ENCODE assay signal across 8 cellular contexts in genomic region chr12:96193725-96194571, GRCh38. TPM values are rescaled to one million over a fixed set of nuclear protein-coding genes. Genes with fewer than 3 reads are reported as not detected.
DNase-seq lines count a peak whose midpoint lies in the region; ATAC-seq, FAIRE-seq and TF ChIP-seq lines count a peak whose summit lies in the region.

Gene ELK3, plus strand, starts transcription at chr12:96194375.

- H3K27ac ChIP-seq in dorsolateral prefrontal cortex (peak within 1 kb of the TSS in 43 of 59 donors; percentile 2 to 77 (median 58)), HepG2 (ENCODE audit: extremely low read length, insufficient read depth, low read length) (no peak within 1 kb of the TSS)

- no peaks in the 10 kb centered on the region for H3K9me3 Mint-ChIP-seq in activated CD4-positive, alpha-beta T cell treated with anti-CD3 and anti-CD28 coated beads, Interleukin-2, amount 10 ng/mL, durations not matched to agents 24 days and 14 days

- peak; percentile 30 for ATAC-seq in HG02938 (IDR thresholded peaks at IDR 0.05; ENCODE audit: unreplicated experiment)
- ATAC-seq in HepG2, result peak; percentile 85

- peak within 1 kb of the TSS; percentile 97 for H2AFZ ChIP-seq in HepG2 (ENCODE audit: low read length)

- H3K4me1 ChIP-seq in HepG2 (ENCODE audit: insufficient read depth, low read length), result peaks cover 22% of the 10 kb centered on the region

- no TSS peak for BruUV-seq in HepG2 (replicated peaks; lab: Mats Ljungman, UMichigan)

- H3K4me3 ChIP-seq in dorsolateral prefrontal cortex (peak within 1 kb of the TSS; percentile 49 to 80 (median 68)), HepG2 (replicated peaks in 1 of 3; ENCODE audit: insufficient read depth in 1 of 3, low read depth in 2 of 3, low read length in 3 of 3) (peak within 1 kb of the TSS; percentile 82 to 88 (median 84))

- TF ChIP-seq POLR2A in HepG2 (IDR thresholded peaks at IDR 0.05; ENCODE audit: insufficient read depth in 1 of 2, low read depth in 2 of 2, low read length in 2 of 2), result 0 out of 4 replicates have a peak, but pooled peaks of 1 of the 2 experiments have one; percentile 32

- H3K27me3 ChIP-seq in dorsolateral prefrontal cortex (no peaks in the 10 kb centered on the region), HepG2 (ENCODE audit: control insufficient read depth in 1 of 2, insufficient read depth in 2 of 2, low read length in 2 of 2) (peaks cover 0 to 11% of the 10 kb centered on the region in 2 experiments; a peak in 3 of 5 replicates)

- H3K4me3 Mint-ChIP-seq in activated CD4-positive, alpha-beta T cell treated with anti-CD3 and anti-CD28 coated beads, Interleukin-2, amount 10 ng/mL, durations not matched to agents 24 days and 14 days, result peak within 1 kb of the TSS; percentile 94

- no peak for TF ChIP-seq CTCF in dorsolateral prefrontal cortex (IDR thresholded peaks at IDR 0.05 in 54 of 56, conservative IDR thresholded peaks at IDR 0.05 in 2 of 56; ENCODE audit: low read depth in 1 of 56, partially characterized antibody in 56 of 56)
- TF ChIP-seq CTCF in HepG2 (CRISPR knock-in tag; IDR thresholded peaks at IDR 0.05), result no peak

- 2% methylated on average over 30 of the region's 75 CpGs for WGBS in HepG2 (ENCODE audit: low lambda C conversion rate)

- no peaks in the 10 kb centered on the region for H3K79me2 ChIP-seq in HepG2 (ENCODE audit: insufficient read depth, low read length)

- H3K27ac Mint-ChIP-seq in activated CD4-positive, alpha-beta T cell treated with anti-CD3 and anti-CD28 coated beads, Interleukin-2, amount 10 ng/mL, durations not matched to agents 24 days and 14 days, result peak within 1 kb of the TSS; percentile 97

- TF ChIP-seq EP300 in HepG2 (IDR thresholded peaks at IDR 0.05; ENCODE audit: low read depth in 2 of 2, low read length in 2 of 2), result no peak
- TF ChIP-seq EP300 in HepG2 (CRISPR knock-in tag; IDR thresholded peaks at IDR 0.05; ENCODE audit: borderline replicate concordance), result no peak

- H3K9ac ChIP-seq in HepG2 (ENCODE audit: insufficient read depth, low read depth, low read length), result peak within 1 kb of the TSS; percentile 68

- in situ Hi-C loops in HepG2 (cut with HindIII; ENCODE audit: extremely low pct_ligation_motif_present, low pct_unique_long_range_greater_than_20kb), result no loop called here

- no peaks in the 10 kb centered on the region for H3K36me3 ChIP-seq in HepG2 (replicated peaks in 1 of 2; ENCODE audit: control insufficient read depth in 1 of 2, insufficient read depth in 2 of 2, low read length in 2 of 2)

- no peaks in the 10 kb centered on the region for H4K20me1 ChIP-seq in HepG2 (ENCODE audit: insufficient read depth, low read length)

- TF ChIP-seq RAD21 in HepG2 (CRISPR knock-in tag; IDR thresholded peaks at IDR 0.05), result no peak

- H3K4me1 Mint-ChIP-seq in activated CD4-positive, alpha-beta T cell treated with anti-CD3 and anti-CD28 coated beads, Interleukin-2, amount 10 ng/mL, durations not matched to agents 24 days and 14 days, result peaks cover 35% of the 10 kb centered on the region

- H3K4me2 ChIP-seq in HepG2 (ENCODE audit: low read depth, low read length), result peak within 1 kb of the TSS; percentile 75

- intact Hi-C loops in activated CD4-positive, alpha-beta T cell treated with anti-CD3 and anti-CD28 coated beads, Interleukin-2, amount 10 ng/mL, durations not matched to agents 24 days and 14 days (cut with micrococcal nuclease), result loop anchor here (2.0 to 10.0 kb wide), 3 partner anchors 205 to 711 kb away; partner anchors contain the start of genes NEDD1 and SNRPF
- intact Hi-C loops in dorsolateral prefrontal cortex (cut with DNase I), result no loop called here
- intact Hi-C loops in HepG2 (cut with micrococcal nuclease; ENCODE audit: unreplicated experiment), result no loop called here

- CTCF ChIA-PET in HepG2 (lab: Yijun Ruan, JAX; ENCODE audit: low intra/inter-chr PET ratio, low total read pairs), result no interaction called here

- H3K36me3 Mint-ChIP-seq in activated CD4-positive, alpha-beta T cell treated with anti-CD3 and anti-CD28 coated beads, Interleukin-2, amount 10 ng/mL, durations not matched to agents 24 days and 14 days (ENCODE audit: low read depth), result peaks cover 8% of the 10 kb centered on the region

- DNase-seq in NCI-H2227 (lab: John Stamatoyannopoulos, UW; ENCODE audit: unreplicated experiment), result peak; percentile 35
- no peak for DNase-seq in NCI-H2227 treated with DMSO at 0.1 percent for 48 hours (lab: John Stamatoyannopoulos, UW)
- peak; percentile 59 for DNase-seq in NCI-H226
- DNase-seq in activated CD4-positive, alpha-beta T cell treated with anti-CD3 and anti-CD28 coated beads, Interleukin-2, amount 10 ng/mL, durations not matched to agents 24 days and 14 days, result peak; percentile 88
- peak in 5 of 10 donors; percentile 19 to 60 (median 40) for DNase-seq in dorsolateral prefrontal cortex
- DNase-seq in HepG2 (ENCODE audit: low spot score), result peak; percentile 50
- peak; percentile 32 for DNase-seq in stimulated activated CD8-positive, alpha-beta memory T cell treated with anti-CD3 and anti-CD28 coated beads, Interleukin-12 subunit alpha, Interleukin-12 subunit beta, amount 100 ng/mL, for 1 hour (ENCODE audit: low read depth)

- FAIRE-seq in HepG2 (lab: Jason Lieb, UNC), result no peak

- POLR2A ChIA-PET in HepG2 (lab: Yijun Ruan, JAX), result no interaction called here

- no peaks in the 10 kb centered on the region for H3K9me3 ChIP-seq in HepG2 (ENCODE audit: low read length)

- no peaks in the 10 kb centered on the region for H3K27me3 Mint-ChIP-seq in activated CD4-positive, alpha-beta T cell treated with anti-CD3 and anti-CD28 coated beads, Interleukin-2, amount 10 ng/mL, durations not matched to agents 24 days and 14 days

TF ChIP-seq in HepG2, 621 proteins besides CTCF, POLR2A, EP300 and RAD21 (continues in another document):
- peak; percentile 68 for TF ChIP-seq ZBTB7B (CRISPR knock-in tag; IDR thresholded peaks at IDR 0.05)
- no peak for TF ChIP-seq GLI4 (CRISPR knock-in tag; IDR thresholded peaks at IDR 0.05; ENCODE audit: borderline replicate concordance)
- no peak for TF ChIP-seq MYNN (CRISPR knock-in tag; IDR thresholded peaks at IDR 0.05; ENCODE audit: low read depth)
- TF ChIP-seq ZSCAN12 (CRISPR knock-in tag; IDR thresholded peaks at IDR 0.05), result no peak
- no peak for TF ChIP-seq RNF219 (CRISPR knock-in tag; IDR thresholded peaks at IDR 0.05)
- TF ChIP-seq GATAD2A (CRISPR knock-in tag; IDR thresholded peaks at IDR 0.05), result no peak
- no peak for TF ChIP-seq SYNCRIP (IDR thresholded peaks at IDR 0.05; ENCODE audit: insufficient read depth, low read depth, low read length)
- no peak for TF ChIP-seq ZNF788 (CRISPR knock-in tag; IDR thresholded peaks at IDR 0.05; ENCODE audit: borderline replicate concordance)
- TF ChIP-seq ZNF441 (CRISPR knock-in tag; IDR thresholded peaks at IDR 0.05; ENCODE audit: borderline replicate concordance), result peak; percentile 6; the same call in 1 of the 2 replicates
- no peak for TF ChIP-seq ATF7 (IDR thresholded peaks at IDR 0.05)
- TF ChIP-seq ATF7 (CRISPR knock-in tag; IDR thresholded peaks at IDR 0.05), result no peak

RNA-seq across cellular contexts. Expression of gene ELK3, which starts in this region (rescaled TPM):
- 29.6 and 33.5 TPM in 2 replicates for total RNA-seq in activated CD4-positive, alpha-beta T cell treated with anti-CD3 and anti-CD28 coated beads, Interleukin-2, amount 10 ng/mL, durations not matched to agents 24 days and 14 days
- total RNA-seq in dorsolateral prefrontal cortex, result 10 to 100 TPM in 6 of 120 experiments, 1 to 10 TPM in 114; 1.8 to 15.7 (median 5.8) TPM
- 3.0 and 3.2 TPM in 2 replicates for total RNA-seq in HepG2 (2016; rRNA removed; fragmentation: Illumina TruSeq; extraction: Trizol)
- 1.2 and 1.3 TPM in 2 replicates for total RNA-seq in HepG2 (2016; cell fraction: cytosol; rRNA removed; fragmentation: Illumina TruSeq; extraction: Trizol; ENCODE audit: low read depth)
- 2.3 and 2.7 TPM in 2 replicates for total RNA-seq in HepG2 (2016; cell fraction: insoluble cytoplasmic fraction; rRNA removed; fragmentation: Illumina TruSeq; extraction: Trizol)
- 4.8 and 5.0 TPM in 2 replicates for total RNA-seq in HepG2 (2016; cell fraction: membrane; rRNA removed; fragmentation: Illumina TruSeq; extraction: Trizol)
- total RNA-seq in HepG2 (2016; cell fraction: nucleus; rRNA removed; fragmentation: Illumina TruSeq; extraction: Trizol), result 2.7 and 3.9 TPM in 2 replicates
- polyA plus RNA-seq in HepG2 (2011; rRNA removed), result 2.4 and 2.9 TPM in 2 replicates
- 1.5 and 2.1 TPM in 2 replicates for polyA plus RNA-seq in HepG2 (2011; cell fraction: cytosol; rRNA removed)
- 1.2 and 2.1 TPM in 2 replicates for polyA plus RNA-seq in HepG2 (2011; cell fraction: nucleus; rRNA removed)
- 1.8 and 2.5 TPM in 2 replicates for polyA plus RNA-seq in HepG2 (2012)
- polyA plus RNA-seq in HepG2 (2016; cell fraction: cytosol; fragmentation: Illumina TruSeq; extraction: Trizol; ENCODE audit: low read depth), result 1.5 and 2.0 TPM in 2 replicates
- polyA plus RNA-seq in HepG2 (2016; cell fraction: insoluble cytoplasmic fraction; fragmentation: Illumina TruSeq; extraction: Trizol; ENCODE audit: low read depth), result 4.0 and 4.7 TPM in 2 replicates
- polyA plus RNA-seq in HepG2 (2016; cell fraction: membrane; fragmentation: Illumina TruSeq; extraction: Trizol; ENCODE audit: low read depth), result 3.8 and 4.8 TPM in 2 replicates
- 3.9 and 4.5 TPM in 2 replicates for polyA plus RNA-seq in HepG2 (2016; cell fraction: nucleus; fragmentation: Illumina TruSeq; extraction: Trizol; ENCODE audit: insufficient read depth, low read depth)
- polyA minus RNA-seq in HepG2 (2011; rRNA and poly(A)+ RNA removed; ENCODE audit: low replicate concordance), result 5.5 and 9.6 TPM in 2 replicates
- 3.2 and 3.3 TPM in 2 replicates for polyA minus RNA-seq in HepG2 (2011; cell fraction: cytosol; rRNA and poly(A)+ RNA removed)
- 2.6 and 2.7 TPM in 2 replicates for polyA minus RNA-seq in HepG2 (2011; cell fraction: nucleus; rRNA and poly(A)+ RNA removed)
